In genomic region chr17:47180988-47181387, GRCh38 we compare ENCODE assay signal across 8 cellular contexts. TPM values are rescaled to one million over a fixed set of nuclear protein-coding genes. Genes with fewer than 3 reads are reported as not detected.
"Had no signal": no experiment of that assay in that cellular context is flagged by ENCODE, and none has a peak within 500 bp of the region (broad histone marks: within the 10 kb centered on the region; RNA-seq: fewer than 3 reads in every experiment).

No MANE protein-coding gene starts in this region.

RNA-seq across cellular contexts. Expression of gene MYL4, which starts 28.2 kb away (rescaled TPM):
- total RNA-seq: kidney; kidney epithelial cell; left colon; left lobe of liver; mammary epithelial cell; mononuclear cell; naive thymus-derived CD4-positive, alpha-beta T cell had no signal
- polyA plus RNA-seq: keratinocyte; mammary epithelial cell; naive thymus-derived CD4-positive, alpha-beta T cell had no signal
